Comparison of ENCODE assay signal across 15 cellular contexts in genomic region chr22:30874431-30875370, GRCh38.
"Had no signal": no experiment of that assay in that cellular context is flagged by ENCODE, and none has a peak within 500 bp of the region (broad histone marks: within the 10 kb centered on the region; RNA-seq: fewer than 3 reads in every experiment).

No MANE protein-coding gene starts in this region.

- H3K27ac ChIP-seq: esophagus squamous epithelium, prostate gland, SK-N-MC, transverse colon had no signal

- H3K27me3 ChIP-seq: esophagus squamous epithelium, transverse colon had no signal

- H3K4me1 ChIP-seq: esophagus squamous epithelium, prostate gland, transverse colon had no signal

- ATAC-seq: activated CD8-positive, alpha-beta T cell treated with anti-CD3 and anti-CD28 coated beads for 36 hours; activated T-cell treated with anti-CD3 and anti-CD28 coated beads, Interleukin-2, amount 50 U/mL, for 4 hours had no signal

- H3K36me3 ChIP-seq: esophagus squamous epithelium, prostate gland, transverse colon had no signal

- DNase-seq: activated CD4-positive, alpha-beta T cell treated with anti-CD3 and anti-CD28 coated beads for 48 hours; activated CD8-positive, alpha-beta T cell treated with anti-CD3 and anti-CD28 coated beads for 36 hours; activated T-cell treated with anti-CD3 and anti-CD28 coated beads, Interleukin-2, amount 50 U/mL, for 4 hours; amniotic stem cell; cortex of kidney; effector CD8-positive, alpha-beta T cell; esophagus squamous epithelium; glutamatergic neuron; occipital lobe; stimulated activated CD4-positive, alpha-beta T cell treated with anti-CD3 and anti-CD28 coated beads, Interleukin-4, amount 100 ng/mL, for 24 hours; stimulated activated naive CD4-positive, alpha-beta T cell treated with Interleukin-2 at 50 U/mL for 16 hours; T-helper 1 cell; transverse colon had no signal

- H3K9me3 ChIP-seq: esophagus squamous epithelium, prostate gland, transverse colon had no signal

- H3K4me3 ChIP-seq: esophagus squamous epithelium, prostate gland, SK-N-MC, transverse colon had no signal
